In genomic region chr11:62622476-62622875, GRCh38 we compare ENCODE assay signal across 8 cellular contexts. TPM values are rescaled to one million over a fixed set of nuclear protein-coding genes. Genes with fewer than 3 reads are reported as not detected.
DNase-seq lines count a peak whose midpoint lies in the region; ATAC-seq and TF ChIP-seq lines count a peak whose summit lies in the region.

No MANE protein-coding gene starts in this region.

- peak overlapping the region; percentile 97 for H3K27ac Mint-ChIP-seq in T-helper 17 cell

- peaks cover 11% of the 10 kb centered on the region for H3K36me3 ChIP-seq in ES-I3 (ENCODE audit: insufficient read depth, low read length)

- no peaks in the 10 kb centered on the region for H3K27me3 Mint-ChIP-seq in T-helper 17 cell

- H3K36me3 Mint-ChIP-seq in T-helper 17 cell (ENCODE audit: low read depth) = peaks cover 4% of the 10 kb centered on the region

- H3K9me3 ChIP-seq in ES-I3 (ENCODE audit: control insufficient read depth, insufficient read depth, low read length) = no peaks in the 10 kb centered on the region
- no peaks in the 10 kb centered on the region for H3K9me3 ChIP-seq in T-helper 17 cell (ENCODE audit: control insufficient read depth, low read length, poor library complexity, severe bottlenecking)

- peak overlapping the region; percentile 92 for H3K4me3 Mint-ChIP-seq in T-helper 17 cell

- H3K4me3 ChIP-seq in fibroblast of pulmonary artery (replicated peaks; ENCODE audit: low read depth, low read length) (peak overlapping the region; percentile 75), retinal pigment epithelial cell (ENCODE audit: low read length) (peak overlapping the region; percentile 31)

- in situ Hi-C loops in G401 (cut with HindIII; ENCODE audit: low sequenced_read_pairs) = no loop called here

- peak overlapping the region; percentile 25 for H3K9ac ChIP-seq in ES-I3 (ENCODE audit: low read depth, low read length)

- peaks cover 6% of the 10 kb centered on the region; the same call in 1 of the 2 replicates for H3K4me1 ChIP-seq in ES-I3 (ENCODE audit: insufficient read depth, low read length)

- TF ChIP-seq CTCF in fibroblast of pulmonary artery (IDR thresholded peaks at IDR 0.05; ENCODE audit: low read length, missing control alignments) (no peak), retinal pigment epithelial cell (conservative IDR thresholded peaks at IDR 0.05; ENCODE audit: low read depth, low read length) (no peak)

- ATAC-seq in T-helper 17 cell (no peak), HG03469 (IDR thresholded peaks at IDR 0.05; ENCODE audit: unreplicated experiment) (no peak)

- H3K4me1 Mint-ChIP-seq in T-helper 17 cell = peaks cover 21% of the 10 kb centered on the region

- DNase-seq in T-helper 17 cell = no peak
- DNase-seq in fibroblast of pulmonary artery (ENCODE audit: low read depth) = no peak
- no peak for DNase-seq in retinal pigment epithelial cell (ENCODE audit: low read depth)
- no peak for DNase-seq in G401 (ENCODE audit: low spot score)
- no peak for DNase-seq in stimulated activated CD4-positive, alpha-beta T cell treated with anti-CD3 and anti-CD28 coated beads, Interleukin-15, amount 100 ng/mL, for 24 hours
- no peak for DNase-seq in NCI-H748 treated with DMSO at 0.1 percent for 48 hours (lab: John Stamatoyannopoulos, UW)

RNA-seq across cellular contexts. Expression of gene B3GAT3, which starts 0.7 kb away (rescaled TPM):
- total RNA-seq in T-helper 17 cell = 10 to 100 TPM; 53.0 to 57.2 TPM
- 58.5 and 67.4 TPM in 2 replicates for total RNA-seq in G401 (2014; rRNA removed; shearing (Covaris generic))

RNA-seq across cellular contexts. Expression of gene ROM1, which starts 9.4 kb away (rescaled TPM):
- 1 to 10 TPM in 1 of 2 donors, under 1 TPM in 1; 0.94 to 1.2 TPM for total RNA-seq in T-helper 17 cell
- 14.2 and 14.9 TPM in 2 replicates for total RNA-seq in G401 (2014; rRNA removed; shearing (Covaris generic))

RNA-seq across cellular contexts. Expression of gene EML3, which starts 9.9 kb away (rescaled TPM):
- total RNA-seq in T-helper 17 cell = 100 to 1,000 TPM; 169 to 174 TPM
- total RNA-seq in G401 (2014; rRNA removed; shearing (Covaris generic)) = 33.2 and 55.7 TPM in 2 replicates

RNA-seq across cellular contexts. Expression of gene MTA2, which starts 20.8 kb away (rescaled TPM):
- 100 to 1,000 TPM; 140 to 175 TPM for total RNA-seq in T-helper 17 cell
- 190 and 224 TPM in 2 replicates for total RNA-seq in G401 (2014; rRNA removed; shearing (Covaris generic))

RNA-seq across cellular contexts. Expression of gene GANAB, which starts 23.9 kb away (rescaled TPM):
- total RNA-seq in T-helper 17 cell = 100 to 1,000 TPM; 168 to 179 TPM
- total RNA-seq in G401 (2014; rRNA removed; shearing (Covaris generic)) = 289 and 394 TPM in 2 replicates
